18 cellular contexts compared by ENCODE assay signal in the genomic region with DNA sequence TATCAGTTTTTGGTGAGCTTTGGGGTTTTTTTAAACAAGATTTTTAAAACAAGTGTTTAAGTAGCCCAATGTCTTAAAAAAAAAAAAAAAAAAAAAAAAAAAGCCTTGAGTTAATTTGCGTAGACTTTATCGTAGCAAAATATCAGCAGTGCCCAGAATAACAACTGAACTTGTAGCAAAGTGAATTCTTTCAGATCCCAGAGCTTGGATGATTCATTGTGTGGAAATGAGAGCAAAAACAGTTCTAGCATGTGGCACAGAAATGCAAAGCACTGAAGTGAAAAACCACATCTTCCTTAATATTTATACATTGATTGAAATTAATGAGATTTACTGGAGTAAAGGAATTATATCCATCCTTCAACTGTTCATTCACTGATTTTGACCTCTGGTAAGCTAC.
DNase-seq lines count a peak whose midpoint lies in the region; ATAC-seq and TF ChIP-seq lines count a peak whose summit lies in the region.
"Had no signal": no experiment of that assay in that cellular context is flagged by ENCODE, and none has a peak within 500 bp of the region (broad histone marks: within the 10 kb centered on the region; RNA-seq: fewer than 3 reads in every experiment).

No MANE protein-coding gene starts in this region.

- no peak overlapping the region for H2BK5ac ChIP-seq in mesenchymal stem cell (ENCODE audit: low read depth, low read length, poor library complexity, severe bottlenecking)

- H2AK5ac ChIP-seq in mesenchymal stem cell (ENCODE audit: low read length, severe bottlenecking) = no peak overlapping the region

- H3K23ac ChIP-seq in mesenchymal stem cell (ENCODE audit: low read length in 2 of 2) = no peak overlapping the region

- H2BK12ac ChIP-seq in mesenchymal stem cell (ENCODE audit: low read length in 2 of 2) = no peak overlapping the region

- no peak for TF ChIP-seq POLR2A in gastroesophageal sphincter (IDR thresholded peaks at IDR 0.05)

- WGBS in mesenchymal stem cell = no CpG with 5 or more reads among the region's 2 CpGs
- 8 to 36% methylated on average over 2 of the region's 2 CpGs for WGBS in gastroesophageal sphincter (ENCODE audit: low coverage in 1 of 2), 2 donors

- no peak overlapping the region for H2BK15ac ChIP-seq in mesenchymal stem cell (ENCODE audit: low read depth, poor library complexity, severe bottlenecking)

- H4K8ac ChIP-seq in mesenchymal stem cell (ENCODE audit: low read length) = no peak overlapping the region

- ATAC-seq in GM18519 (IDR thresholded peaks at IDR 0.05; ENCODE audit: low FRiP score, unreplicated experiment) (no peak), HG03354 (IDR thresholded peaks at IDR 0.05; ENCODE audit: poor library complexity, severe bottlenecking, unreplicated experiment) (no peak), gastroesophageal sphincter (no peak)
- ATAC-seq: activated CD4-positive, CD25-positive, alpha-beta regulatory T cell treated with anti-CD3 and anti-CD28 coated beads, Interleukin-2, amount 50 U/mL, for 24 hours had no signal

- no peak for TF ChIP-seq EP300 in gastroesophageal sphincter (IDR thresholded peaks at IDR 0.05)

- no peak overlapping the region for H3K4ac ChIP-seq in mesenchymal stem cell (ENCODE audit: low read depth in 1 of 2, low read length in 2 of 2)

- H3K36me3 ChIP-seq in mesenchymal stem cell (ENCODE audit: control insufficient read depth in 1 of 2, insufficient read depth in 2 of 2, low read depth in 1 of 2, low read length in 2 of 2) = no peaks in the 10 kb centered on the region
- H3K36me3 ChIP-seq in gastroesophageal sphincter = no peaks in the 10 kb centered on the region
- H3K36me3 ChIP-seq: esophagus squamous epithelium had no signal

- peak; percentile 80 for DNase-seq in AG09309 (ENCODE audit: low read depth)
- DNase-seq in M059J (ENCODE audit: low read depth) = peak; percentile 92
- peak; percentile 92 for DNase-seq in choroid plexus epithelial cell (ENCODE audit: low read depth)
- DNase-seq in mesenchymal stem cell = peak; percentile 66
- no peak for DNase-seq in HPDE6-E6E7 (ENCODE audit: extremely low spot score)
- DNase-seq: AML-193; esophagus squamous epithelium; KBM-7; midbrain; NCI-H1436 treated with DMSO at 0.1 percent for 48 hours; NCI-H345; occipital lobe; stimulated activated CD4-positive, alpha-beta T cell treated with anti-CD3 and anti-CD28 coated beads, Interleukin-15, amount 100 ng/mL, for 24 hours; testis had no signal

- no peak overlapping the region for H3K9ac ChIP-seq in mesenchymal stem cell (ENCODE audit: low read length)

- H3K9me3 ChIP-seq in mesenchymal stem cell (ENCODE audit: control insufficient read depth, low read length) = no peaks in the 10 kb centered on the region
- no peaks in the 10 kb centered on the region for H3K9me3 ChIP-seq in gastroesophageal sphincter
- H3K9me3 ChIP-seq: esophagus squamous epithelium, testis had no signal

- H2AFZ ChIP-seq in mesenchymal stem cell (ENCODE audit: low read depth, low read length) = no peak overlapping the region

- no peak for TF ChIP-seq CTCF in AG09309 (IDR thresholded peaks at IDR 0.05; ENCODE audit: control insufficient read depth, insufficient read depth, low read depth, low read length, missing control alignments)
- no peak for TF ChIP-seq CTCF in choroid plexus epithelial cell (conservative IDR thresholded peaks at IDR 0.05; ENCODE audit: low read depth, low read length)
- TF ChIP-seq CTCF in gastroesophageal sphincter (IDR thresholded peaks at IDR 0.05) = no peak

- no peaks in the 10 kb centered on the region for H3K27me3 ChIP-seq in mesenchymal stem cell (ENCODE audit: control insufficient read depth in 1 of 2, insufficient read depth in 1 of 2, low read length in 2 of 2)
- H3K27me3 ChIP-seq in gastroesophageal sphincter = no peaks in the 10 kb centered on the region
- H3K27me3 ChIP-seq: esophagus squamous epithelium, testis had no signal

- H3K4me1 ChIP-seq in mesenchymal stem cell (ENCODE audit: control insufficient read depth, insufficient read depth, low read depth, low read length) (peaks cover 2% of the 10 kb centered on the region), gastroesophageal sphincter (no peaks in the 10 kb centered on the region)
- H3K4me1 ChIP-seq: esophagus squamous epithelium, testis had no signal

- H2BK120ac ChIP-seq in mesenchymal stem cell (ENCODE audit: low read depth, low read length) = no peak overlapping the region

- H3K4me3 ChIP-seq in AG09309 (ENCODE audit: control insufficient read depth, low read depth, low read length) (no peak overlapping the region), choroid plexus epithelial cell (ENCODE audit: low read depth, low read length) (no peak overlapping the region), mesenchymal stem cell (ENCODE audit: insufficient read depth in 1 of 2, low read depth in 1 of 2, low read length in 2 of 2) (peak overlapping the region in 1 of 2 experiments; percentile 38), gastroesophageal sphincter (no peak overlapping the region)
- H3K4me3 ChIP-seq: esophagus squamous epithelium, testis had no signal

- H4K91ac ChIP-seq in mesenchymal stem cell (ENCODE audit: low read length) = no peak overlapping the region

- no peak overlapping the region for H3K18ac ChIP-seq in mesenchymal stem cell (ENCODE audit: low read depth in 1 of 2, low read length in 2 of 2)

- H3K4me2 ChIP-seq in mesenchymal stem cell (ENCODE audit: low read length, poor library complexity, severe bottlenecking) = no peak overlapping the region

- H3K79me1 ChIP-seq in mesenchymal stem cell (replicated peaks; ENCODE audit: low read length, poor library complexity, severe bottlenecking) = no peaks in the 10 kb centered on the region

- no peak overlapping the region for H3K14ac ChIP-seq in mesenchymal stem cell (ENCODE audit: low read length in 2 of 2)

- peak overlapping the region; percentile 63 for H3K27ac ChIP-seq in mesenchymal stem cell (ENCODE audit: low read length, poor library complexity, severe bottlenecking)
- no peak overlapping the region for H3K27ac ChIP-seq in gastroesophageal sphincter
- H3K27ac ChIP-seq: esophagus squamous epithelium, testis had no signal
